ENCODE assay signal across 1 cellular context in genomic region chr2:118088051-118089014, GRCh38.
TF ChIP-seq lines count a peak whose summit lies in the region.

Gene INSIG2, plus strand, starts transcription at chr2:118088471. Its CDS starts 8,086 bp downstream, at chr2:118096557.

TF ChIP-seq in HepG2, 621 proteins besides CTCF, POLR2A, EP300 and RAD21 (continued from another document and continues in another):
- no peak for TF ChIP-seq ZBED4 (CRISPR knock-in tag; IDR thresholded peaks at IDR 0.05; ENCODE audit: borderline replicate concordance)
- no peak for TF ChIP-seq RBAK (CRISPR knock-in tag; IDR thresholded peaks at IDR 0.05)
- peak; percentile 53; the same call in 1 of the 2 replicates for TF ChIP-seq KMT2B (CRISPR knock-in tag; IDR thresholded peaks at IDR 0.05)
- TF ChIP-seq ONECUT2 (CRISPR knock-in tag; IDR thresholded peaks at IDR 0.05), result peak; percentile 33; the same call in 1 of the 2 replicates
- peak; percentile 80 for TF ChIP-seq HINFP (CRISPR knock-in tag; IDR thresholded peaks at IDR 0.05; ENCODE audit: low read depth)
- TF ChIP-seq ZSCAN12 (CRISPR knock-in tag; IDR thresholded peaks at IDR 0.05), result no peak
- no peak for TF ChIP-seq NBN (conservative IDR thresholded peaks at IDR 0.05)
- peak; percentile 37 for TF ChIP-seq ZNF317 (CRISPR knock-in tag; IDR thresholded peaks at IDR 0.05)
- peak; percentile 68; the same call in 1 of the 2 replicates for TF ChIP-seq ZNF138 (CRISPR knock-in tag; IDR thresholded peaks at IDR 0.05; ENCODE audit: low read depth)
- peak; percentile 94 for TF ChIP-seq TAF1 (CRISPR knock-in tag; IDR thresholded peaks at IDR 0.05)
- TF ChIP-seq GTF2F1 (IDR thresholded peaks at IDR 0.05; ENCODE audit: low read length), result no peak
- peak; percentile 99 for TF ChIP-seq GABPA (IDR thresholded peaks at IDR 0.05; ENCODE audit: low read depth, low read length)
- peak; percentile 100 for TF ChIP-seq GABPA (CRISPR knock-in tag; IDR thresholded peaks at IDR 0.05; ENCODE audit: low read depth)
- peak; percentile 92 for TF ChIP-seq ZSCAN31 (CRISPR knock-in tag; IDR thresholded peaks at IDR 0.05; ENCODE audit: low read depth)
- TF ChIP-seq ZNF441 (CRISPR knock-in tag; IDR thresholded peaks at IDR 0.05; ENCODE audit: borderline replicate concordance), result peak; percentile 84
- peak; percentile 85 for TF ChIP-seq FOSL2 (CRISPR knock-in tag; IDR thresholded peaks at IDR 0.05)
- peak; percentile 95 for TF ChIP-seq POLR2G (IDR thresholded peaks at IDR 0.05; ENCODE audit: low read depth, low read length)
- TF ChIP-seq ZBTB49 (CRISPR knock-in tag; IDR thresholded peaks at IDR 0.05; ENCODE audit: borderline replicate concordance), result 0 out of 2 replicates have a peak, but pooled peaks have one; percentile 52
- no peak for TF ChIP-seq ATRX (CRISPR knock-in tag; IDR thresholded peaks at IDR 0.05; ENCODE audit: borderline replicate concordance)
- peak; percentile 87 to 96 for TF ChIP-seq MAFK (conservative IDR thresholded peaks at IDR 0.05 in 1 of 2, IDR thresholded peaks at IDR 0.05 in 1 of 2; ENCODE audit: low read length in 2 of 2)
- no peak for TF ChIP-seq SETDB1 (CRISPR knock-in tag; IDR thresholded peaks at IDR 0.05; ENCODE audit: borderline replicate concordance)
- peak; percentile 86; the same call in 1 of the 2 replicates for TF ChIP-seq ZFP37 (CRISPR knock-in tag; IDR thresholded peaks at IDR 0.05; ENCODE audit: borderline replicate concordance)
- no peak for TF ChIP-seq SRF (IDR thresholded peaks at IDR 0.05; ENCODE audit: low read depth, low read length)
- peak; percentile 83 for TF ChIP-seq ATF1 (CRISPR knock-in tag; IDR thresholded peaks at IDR 0.05)
- TF ChIP-seq ZKSCAN5 (CRISPR knock-in tag; IDR thresholded peaks at IDR 0.05), result 0 out of 2 replicates have a peak, but pooled peaks have one; percentile 8
- peak; percentile 23; the same call in 1 of the 2 replicates for TF ChIP-seq NKX3-1 (CRISPR knock-in tag; IDR thresholded peaks at IDR 0.05)
- peak; percentile 78; the same call in 1 of the 2 replicates for TF ChIP-seq HMGXB3 (CRISPR knock-in tag; IDR thresholded peaks at IDR 0.05; ENCODE audit: borderline replicate concordance)
- TF ChIP-seq ZNF773 (CRISPR knock-in tag; IDR thresholded peaks at IDR 0.05; ENCODE audit: borderline replicate concordance), result no peak
- TF ChIP-seq ASH2L (IDR thresholded peaks at IDR 0.05; ENCODE audit: insufficient read length, low read depth, low read length), result peak; percentile 79
- no peak; the same call in 1 of the 2 replicates for TF ChIP-seq NFATC3 (CRISPR knock-in tag; IDR thresholded peaks at IDR 0.05)
- TF ChIP-seq BORCS8-MEF2B (CRISPR knock-in tag; IDR thresholded peaks at IDR 0.05), result peak; percentile 79
- no peak for TF ChIP-seq MBNL3 (CRISPR knock-in tag; conservative IDR thresholded peaks at IDR 0.05)
- no peak for TF ChIP-seq IRF1 (CRISPR knock-in tag; IDR thresholded peaks at IDR 0.05; ENCODE audit: low read depth)
- TF ChIP-seq CEBPB (IDR thresholded peaks at IDR 0.05; ENCODE audit: borderline replicate concordance, low read depth, low read length), result no peak
- TF ChIP-seq ZNF18 (CRISPR knock-in tag; IDR thresholded peaks at IDR 0.05; ENCODE audit: insufficient replicate concordance), result no peak
- peak; percentile 59 for TF ChIP-seq GZF1 (CRISPR knock-in tag; IDR thresholded peaks at IDR 0.05)
- TF ChIP-seq SPEN (CRISPR knock-in tag; IDR thresholded peaks at IDR 0.05; ENCODE audit: low read depth), result peak; percentile 84
- peak; percentile 93; the same call in 1 of the 2 replicates for TF ChIP-seq SAFB2 (CRISPR knock-in tag; IDR thresholded peaks at IDR 0.05; ENCODE audit: borderline replicate concordance, low read depth)
- TF ChIP-seq TCF12 (IDR thresholded peaks at IDR 0.05), result no peak
- TF ChIP-seq TCF12 (CRISPR knock-in tag; IDR thresholded peaks at IDR 0.05), result no peak
- TF ChIP-seq SNAPC4 (CRISPR knock-in tag; IDR thresholded peaks at IDR 0.05), result 0 out of 2 replicates have a peak, but pooled peaks have one; percentile 12
- TF ChIP-seq BRD4 (CRISPR knock-in tag; IDR thresholded peaks at IDR 0.05), result peak; percentile 66
- TF ChIP-seq DDIT3 (CRISPR knock-in tag; IDR thresholded peaks at IDR 0.05), result no peak
